ENCODE assay signal across 26 cellular contexts in the genomic region with DNA sequence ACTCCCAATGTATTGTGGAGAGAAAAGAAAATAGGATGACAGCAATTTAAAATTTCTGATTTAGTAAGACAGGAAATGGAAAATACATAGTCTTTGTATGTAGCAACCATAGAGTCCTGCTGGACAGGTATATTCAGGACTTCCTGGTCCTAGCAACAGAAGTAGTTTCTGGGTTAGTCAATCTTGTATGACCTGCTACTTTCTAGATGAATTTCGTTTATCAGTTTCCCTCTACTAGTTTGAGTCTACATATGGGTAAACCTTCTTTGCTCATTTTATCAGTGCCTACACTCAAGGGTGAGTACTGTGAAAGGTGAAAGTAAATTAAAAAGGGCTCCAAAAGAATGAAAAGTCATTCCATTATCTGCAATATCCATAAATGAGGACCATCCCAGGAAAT.
"Had no signal": no experiment of that assay in that cellular context is flagged by ENCODE, and none has a peak within 500 bp of the region (broad histone marks: within the 10 kb centered on the region; RNA-seq: fewer than 3 reads in every experiment).

No MANE protein-coding gene starts in this region.

- H3K27ac ChIP-seq: brain microvascular endothelial cell, cardiac muscle cell, SJSA1 had no signal

- H3K4me1 Mint-ChIP-seq: activated naive CD4-positive, alpha-beta T cell treated with anti-CD3 and anti-CD28 coated beads, Interleukin-2, amount 10 ng/mL, durations not matched to agents 7 days and 5 days; activated naive CD8-positive, alpha-beta T cell treated with anti-CD3 and anti-CD28 coated beads for 36 hours; WTC11 had no signal

- H3K4me3 Mint-ChIP-seq: activated CD8-positive, alpha-beta T cell treated with anti-CD3 and anti-CD28 coated beads, Interleukin-2, amount 10 ng/mL, durations not matched to agents 7 days and 5 days; activated naive CD4-positive, alpha-beta T cell treated with anti-CD3 and anti-CD28 coated beads, Interleukin-2, amount 10 ng/mL, durations not matched to agents 7 days and 5 days; activated naive CD8-positive, alpha-beta T cell treated with anti-CD3 and anti-CD28 coated beads for 36 hours; activated T-cell treated with anti-CD3 and anti-CD28 coated beads, Interleukin-2, amount 50 U/mL, for 24 hours; T-helper 1 cell treated with Interleukin-12 subunit alpha and Interleukin-12 subunit beta and Interleukin-4 antibody, amounts not matched to agents 30 μg/mL and 1 μg/mL, for 36 hours; WTC11 had no signal

- H3K4me1 ChIP-seq: SJSA1 had no signal

- H3K4me3 ChIP-seq: cardiac muscle cell, MG63, SJSA1 had no signal

- H3K27me3 ChIP-seq: brain microvascular endothelial cell, cardiac muscle cell, MG63, SJSA1 had no signal

- H3K27me3 Mint-ChIP-seq: activated naive CD4-positive, alpha-beta T cell treated with anti-CD3 and anti-CD28 coated beads, Interleukin-2, amount 10 ng/mL, durations not matched to agents 7 days and 5 days had no signal

- H3K9me3 ChIP-seq: MG63 had no signal

- H3K9me3 Mint-ChIP-seq: activated naive CD4-positive, alpha-beta T cell treated with anti-CD3 and anti-CD28 coated beads, Interleukin-2, amount 10 ng/mL, durations not matched to agents 7 days and 5 days; activated naive CD8-positive, alpha-beta T cell treated with anti-CD3 and anti-CD28 coated beads for 36 hours; activated T-cell treated with anti-CD3 and anti-CD28 coated beads, Interleukin-2, amount 50 U/mL, for 24 hours; T-helper 1 cell treated with Interleukin-12 subunit alpha and Interleukin-12 subunit beta and Interleukin-4 antibody, amounts not matched to agents 30 μg/mL and 1 μg/mL, for 36 hours; WTC11 had no signal

- H3K27ac Mint-ChIP-seq: activated CD8-positive, alpha-beta T cell treated with anti-CD3 and anti-CD28 coated beads, Interleukin-2, amount 10 ng/mL, durations not matched to agents 7 days and 5 days; activated naive CD4-positive, alpha-beta T cell treated with anti-CD3 and anti-CD28 coated beads, Interleukin-2, amount 10 ng/mL, durations not matched to agents 7 days and 5 days; activated naive CD8-positive, alpha-beta T cell treated with anti-CD3 and anti-CD28 coated beads for 36 hours; activated T-cell treated with anti-CD3 and anti-CD28 coated beads, Interleukin-2, amount 50 U/mL, for 24 hours; T-helper 1 cell treated with Interleukin-12 subunit alpha and Interleukin-12 subunit beta and Interleukin-4 antibody, amounts not matched to agents 30 μg/mL and 1 μg/mL, for 36 hours; WTC11 had no signal

- H3K36me3 Mint-ChIP-seq: activated naive CD4-positive, alpha-beta T cell treated with anti-CD3 and anti-CD28 coated beads, Interleukin-2, amount 10 ng/mL, durations not matched to agents 7 days and 5 days; activated naive CD8-positive, alpha-beta T cell treated with anti-CD3 and anti-CD28 coated beads for 36 hours; WTC11 had no signal

- H3K36me3 ChIP-seq: brain microvascular endothelial cell, cardiac muscle cell, MG63, SJSA1 had no signal

- ATAC-seq: activated CD8-positive, alpha-beta T cell treated with anti-CD3 and anti-CD28 coated beads, Interleukin-2, amount 10 ng/mL, durations not matched to agents 7 days and 5 days; PC-3; WTC11 had no signal

- DNase-seq: activated CD4-positive, alpha-beta T cell treated with anti-CD3 and anti-CD28 coated beads for 48 hours; activated CD4-positive, alpha-beta T cell treated with anti-CD3 and anti-CD28 coated beads, Interleukin-2, amount 50 U/mL, for 4 hours; activated CD4-positive, CD25-positive, alpha-beta regulatory T cell treated with anti-CD3 and anti-CD28 coated beads, Interleukin-2, amount 50 U/mL, for 72 hours; activated CD8-positive, alpha-beta memory T cell treated with anti-CD3 and anti-CD28 coated beads, Interleukin-2, amount 50 U/mL, for 48 hours; activated CD8-positive, alpha-beta T cell treated with anti-CD3 and anti-CD28 coated beads, Interleukin-2, amount 10 ng/mL, durations not matched to agents 7 days and 5 days; activated gamma-delta T cell; activated naive CD4-positive, alpha-beta T cell treated with anti-CD3 and anti-CD28 coated beads, Interleukin-2, amount 10 ng/mL, durations not matched to agents 7 days and 5 days; activated naive CD8-positive, alpha-beta T cell treated with anti-CD3 and anti-CD28 coated beads for 36 hours; activated T-cell treated with anti-CD3 and anti-CD28 coated beads, Interleukin-2, amount 50 U/mL, for 24 hours; brain microvascular endothelial cell; MG63; NCI-H1092 treated with DMSO at 0.1 percent for 48 hours; NCI-H1417 treated with DMSO at 0.1 percent for 48 hours; NCI-H1694; NCI-H2029; NCI-H2107; NCI-H2171 treated with DMSO at 0.1 percent for 48 hours; NCI-H510A treated with DMSO at 0.1 percent for 48 hours; NCI-H69; NK-92 treated with Interleukin-12 subunit alpha and Interleukin-12 subunit beta, amount 100 ng/mL, for 24 hours; PC-3; SHP77 had no signal
